ENCODE assay signal across 8 cellular contexts in the genomic region with DNA sequence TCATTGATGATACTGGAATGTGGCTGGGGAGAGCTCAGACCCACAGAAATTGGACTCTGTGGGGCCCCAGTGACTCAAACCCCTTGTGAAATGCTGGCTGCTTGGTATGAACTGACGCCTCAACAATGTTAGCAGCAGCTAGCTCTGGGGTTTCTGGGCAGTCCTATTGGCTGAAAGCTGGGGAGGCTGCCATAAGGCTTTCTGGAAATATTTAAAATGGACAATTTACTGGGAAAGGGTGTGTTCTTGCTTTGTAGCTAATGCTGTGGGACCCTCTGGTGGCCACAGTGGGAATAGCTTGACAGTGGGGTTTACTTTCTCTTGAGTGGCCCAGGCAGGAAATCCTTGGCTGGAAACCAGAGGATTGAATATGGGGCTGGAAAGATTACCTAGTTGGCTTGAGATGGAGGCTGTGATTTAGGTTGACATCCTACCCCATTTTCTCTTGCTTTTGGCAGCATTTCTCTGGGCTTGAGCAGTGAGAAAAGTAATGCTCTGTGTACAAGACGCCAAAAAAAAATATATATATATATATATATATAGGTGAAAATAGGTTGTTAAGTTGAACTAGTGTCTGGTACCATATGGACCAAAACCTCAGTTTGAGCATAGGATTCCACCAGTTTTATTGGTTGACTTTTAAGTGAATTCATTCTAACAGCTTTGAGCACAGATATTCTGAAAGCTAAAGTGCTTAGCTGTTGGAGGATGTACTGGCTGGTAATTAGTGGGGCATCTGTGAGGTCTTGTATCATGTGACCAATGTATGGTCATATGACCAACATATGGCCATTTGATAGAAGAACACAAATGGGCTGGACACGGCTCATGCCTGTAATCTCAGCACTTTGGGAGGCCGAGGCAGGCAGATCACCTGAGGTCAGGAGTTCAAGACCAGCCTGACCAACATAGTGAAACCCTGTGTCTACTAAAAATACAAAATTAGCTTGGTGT. TPM values are rescaled to one million over a fixed set of nuclear protein-coding genes. Genes with fewer than 3 reads are reported as not detected.
A peak's percentile ranks its signal among the peaks of the same experiment; 100 is the strongest.
DNase-seq lines count a peak whose midpoint lies in the region; ATAC-seq and TF ChIP-seq lines count a peak whose summit lies in the region.

No MANE protein-coding gene starts in this region.

- no peaks in the 10 kb centered on the region for H3K36me3 ChIP-seq in right atrium auricular region

- TF ChIP-seq CTCF in GM10248 (IDR thresholded peaks at IDR 0.05; ENCODE audit: control extremely low read depth, extremely low read depth, low read depth, missing control alignments) (peak; percentile 87), right atrium auricular region (IDR thresholded peaks at IDR 0.05) (peak; percentile 82 to 95)

- no peaks in the 10 kb centered on the region for H3K27me3 ChIP-seq in right atrium auricular region

- POLR2A ChIA-PET in GM10248 (lab: Yijun Ruan, JAX): no interaction called here

- H3K4me3 ChIP-seq in right atrium auricular region: no peak overlapping the region

- DNase-seq in GM10248 (ENCODE audit: extremely low spot score) (peak; percentile 62), NCI-H1417 (lab: John Stamatoyannopoulos, UW) (peak; percentile 66 to 88 (median 88)), T follicular helper cell (ENCODE audit: low read depth) (peak; percentile 68), amniotic epithelial cell (ENCODE audit: low read depth) (peak; percentile 98), right atrium auricular region (ENCODE audit: low spot score) (peak; percentile 97), retina (peak; percentile 75)

- H3K9me3 ChIP-seq in right atrium auricular region: no peaks in the 10 kb centered on the region

- no peak for ATAC-seq in GM21723 (IDR thresholded peaks at IDR 0.05; ENCODE audit: unreplicated experiment)
- no peak for ATAC-seq in HG02981 (IDR thresholded peaks at IDR 0.05; ENCODE audit: unreplicated experiment)

- peak overlapping the region; percentile 19 to 65 for H3K27ac ChIP-seq in right atrium auricular region

- peaks cover 0 to 5% of the 10 kb centered on the region in 2 donors for H3K4me1 ChIP-seq in right atrium auricular region

- CTCF ChIA-PET in GM10248 (lab: Yijun Ruan, JAX): interaction anchor here (0.6 to 9.7 kb wide), 41 partner anchors 8 to 465 kb away, joined by 3 to 159 read pairs (median 6); partner anchors contain the start of genes S100A10 and THEM4

RNA-seq across cellular contexts. Expression of gene S100A10, which starts 8.2 kb away (rescaled TPM):
- 100 to 1,000 TPM in 1 of 2 donors, 10 to 100 TPM in 1; 75.2 to 116 TPM for total RNA-seq in right atrium auricular region

RNA-seq across cellular contexts. Expression of gene S100A11, which starts 34.9 kb away (rescaled TPM):
- 100 to 1,000 TPM in 1 of 2 donors, 10 to 100 TPM in 1; 59.0 to 172 TPM for total RNA-seq in right atrium auricular region
